ENCODE assay signal across 1 cellular context in the genomic region with DNA sequence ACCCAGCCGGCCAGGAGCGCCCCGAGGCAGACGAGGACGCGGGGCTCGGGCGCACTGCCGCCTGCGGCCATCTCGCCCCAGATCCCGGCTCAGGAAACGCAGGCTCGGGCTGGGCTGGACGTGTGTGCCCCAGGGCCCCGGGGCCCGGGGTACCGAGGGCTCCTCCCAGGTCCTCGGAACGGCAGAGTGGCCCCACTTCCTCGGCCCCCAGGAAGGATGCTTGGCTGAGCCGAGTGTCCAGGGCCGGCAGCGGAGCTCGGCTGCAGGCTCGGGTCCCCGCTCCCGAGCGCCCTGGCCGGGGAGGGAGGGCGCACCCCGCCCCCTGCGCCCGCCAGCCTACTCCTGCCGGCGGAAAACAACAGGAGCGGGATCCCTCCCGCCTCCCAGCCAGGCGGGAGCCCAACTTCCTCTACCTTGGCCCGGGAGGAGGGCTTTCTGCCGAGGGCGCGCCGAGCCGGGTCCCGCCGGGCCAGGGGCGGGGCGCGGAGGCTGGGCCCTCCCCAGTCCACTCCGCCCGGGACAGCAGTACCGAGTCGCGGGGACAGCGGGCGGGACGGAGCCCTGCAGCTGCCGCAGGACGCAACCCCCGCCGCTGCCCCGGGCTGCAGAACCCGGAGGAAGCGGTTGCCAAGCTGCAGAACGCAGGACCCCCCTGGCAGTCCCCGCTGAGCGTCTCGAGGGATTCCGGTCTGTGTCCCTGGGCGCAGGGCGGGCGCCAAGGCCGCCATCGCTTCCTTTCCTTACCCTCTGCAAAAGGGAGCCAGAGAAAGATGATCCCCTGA.
TF ChIP-seq lines count a peak whose summit lies in the region.

A gene with protein sequence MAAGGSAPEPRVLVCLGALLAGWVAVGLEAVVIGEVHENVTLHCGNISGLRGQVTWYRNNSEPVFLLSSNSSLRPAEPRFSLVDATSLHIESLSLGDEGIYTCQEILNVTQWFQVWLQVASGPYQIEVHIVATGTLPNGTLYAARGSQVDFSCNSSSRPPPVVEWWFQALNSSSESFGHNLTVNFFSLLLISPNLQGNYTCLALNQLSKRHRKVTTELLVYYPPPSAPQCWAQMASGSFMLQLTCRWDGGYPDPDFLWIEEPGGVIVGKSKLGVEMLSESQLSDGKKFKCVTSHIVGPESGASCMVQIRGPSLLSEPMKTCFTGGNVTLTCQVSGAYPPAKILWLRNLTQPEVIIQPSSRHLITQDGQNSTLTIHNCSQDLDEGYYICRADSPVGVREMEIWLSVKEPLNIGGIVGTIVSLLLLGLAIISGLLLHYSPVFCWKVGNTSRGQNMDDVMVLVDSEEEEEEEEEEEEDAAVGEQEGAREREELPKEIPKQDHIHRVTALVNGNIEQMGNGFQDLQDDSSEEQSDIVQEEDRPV (minus strand): TSS at position 411 of the 782 bp plus-strand sequence. CDS start 340 bp downstream, at position 71.

TF ChIP-seq in K562, 482 proteins besides CTCF, POLR2A, EP300 and RAD21 (continued from another document):
- TF ChIP-seq, protein P1, sequence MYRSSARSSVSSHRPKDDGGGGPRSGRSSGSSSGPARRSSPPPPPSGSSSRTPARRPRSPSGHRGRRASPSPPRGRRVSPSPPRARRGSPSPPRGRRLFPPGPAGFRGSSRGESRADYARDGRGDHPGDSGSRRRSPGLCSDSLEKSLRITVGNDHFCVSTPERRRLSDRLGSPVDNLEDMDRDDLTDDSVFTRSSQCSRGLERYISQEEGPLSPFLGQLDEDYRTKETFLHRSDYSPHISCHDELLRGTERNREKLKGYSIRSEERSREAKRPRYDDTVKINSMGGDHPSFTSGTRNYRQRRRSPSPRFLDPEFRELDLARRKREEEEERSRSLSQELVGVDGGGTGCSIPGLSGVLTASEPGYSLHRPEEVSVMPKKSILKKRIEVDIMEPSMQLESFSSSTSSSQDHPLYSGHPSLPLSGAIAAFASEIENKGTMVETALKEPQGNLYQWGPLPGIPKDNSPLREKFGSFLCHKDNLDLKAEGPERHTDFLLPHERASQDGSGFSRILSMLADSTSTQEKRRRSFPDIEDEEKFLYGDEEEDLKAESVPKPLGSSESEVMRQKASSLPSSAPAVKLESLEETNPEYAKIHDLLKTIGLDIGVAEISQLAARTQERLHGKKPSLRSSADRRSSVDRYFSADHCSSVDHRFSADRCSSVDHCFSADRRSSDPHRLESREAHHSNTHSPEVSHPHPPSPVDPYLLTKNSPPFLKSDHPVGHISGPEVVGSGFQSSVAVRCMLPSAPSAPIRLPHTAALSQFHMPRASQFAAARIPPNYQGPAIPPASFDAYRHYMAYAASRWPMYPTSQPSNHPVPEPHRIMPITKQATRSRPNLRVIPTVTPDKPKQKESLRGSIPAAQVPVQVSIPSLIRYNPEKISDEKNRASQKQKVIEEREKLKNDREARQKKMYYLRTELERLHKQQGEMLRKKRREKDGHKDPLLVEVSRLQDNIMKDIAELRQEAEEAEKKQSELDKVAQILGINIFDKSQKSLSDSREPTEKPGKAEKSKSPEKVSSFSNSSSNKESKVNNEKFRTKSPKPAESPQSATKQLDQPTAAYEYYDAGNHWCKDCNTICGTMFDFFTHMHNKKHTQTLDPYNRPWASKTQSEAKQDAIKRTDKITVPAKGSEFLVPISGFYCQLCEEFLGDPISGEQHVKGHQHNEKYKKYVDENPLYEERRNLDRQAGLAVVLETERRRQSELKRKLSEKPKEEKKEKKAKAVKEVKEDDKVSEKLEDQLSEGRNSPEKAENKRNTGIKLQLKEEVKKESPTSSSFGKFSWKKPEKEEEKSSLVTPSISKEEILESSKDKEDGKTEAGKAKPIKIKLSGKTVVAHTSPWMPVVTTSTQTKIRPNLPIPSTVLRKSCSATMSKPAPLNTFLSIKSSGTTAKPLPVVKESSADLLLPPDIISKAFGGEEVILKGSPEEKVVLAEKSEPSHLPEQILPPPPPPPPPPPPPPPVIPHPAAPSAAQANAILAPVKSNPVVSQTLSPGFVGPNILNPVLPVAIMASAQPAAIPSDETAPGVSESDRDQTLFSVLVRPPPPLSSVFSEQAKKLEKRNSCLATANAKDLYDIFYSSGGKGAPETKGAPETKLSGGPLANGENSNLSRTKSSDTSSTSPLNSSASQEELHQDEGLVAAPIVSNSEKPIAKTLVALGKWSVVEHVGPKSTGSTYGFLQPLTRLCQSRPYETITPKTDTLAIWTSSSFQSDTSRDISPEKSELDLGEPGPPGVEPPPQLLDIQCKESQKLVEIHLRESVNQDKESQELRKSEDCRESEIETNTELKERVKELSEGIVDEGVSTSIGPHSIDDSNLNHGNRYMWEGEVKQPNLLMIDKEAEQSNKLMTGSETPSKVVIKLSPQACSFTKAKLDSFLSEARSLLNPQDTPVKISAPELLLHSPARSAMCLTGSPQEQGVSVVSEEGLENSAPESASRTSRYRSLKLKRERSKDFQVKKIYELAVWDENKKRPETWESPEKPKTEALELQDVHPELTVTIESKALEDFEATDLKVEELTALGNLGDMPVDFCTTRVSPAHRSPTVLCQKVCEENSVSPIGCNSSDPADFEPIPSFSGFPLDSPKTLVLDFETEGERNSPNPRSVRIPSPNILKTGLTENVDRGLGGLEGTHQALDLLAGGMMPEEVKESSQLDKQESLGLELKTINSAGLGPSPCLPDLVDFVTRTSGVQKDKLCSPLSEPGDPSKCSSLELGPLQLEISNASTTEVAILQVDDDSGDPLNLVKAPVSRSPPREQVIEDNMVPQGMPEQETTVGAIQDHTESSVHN (IDR thresholded peaks at IDR 0.05; ENCODE audit: borderline replicate concordance in 1 of 2, low read depth in 1 of 2): no peak
- TF ChIP-seq TSC22D4 (tag; IDR thresholded peaks at IDR 0.05) (no peak), SIN3A (IDR thresholded peaks at IDR 0.05; ENCODE audit: borderline replicate concordance in 2 of 2, control insufficient read depth in 1 of 2, low read depth in 2 of 2, low read length in 2 of 2) (no peak), TEAD4 (IDR thresholded peaks at IDR 0.05; ENCODE audit: low read length) (no peak), TEAD4 (CRISPR knock-in tag; IDR thresholded peaks at IDR 0.05; ENCODE audit: borderline replicate concordance) (no peak), FIP1L1 (IDR thresholded peaks at IDR 0.05; ENCODE audit: low read depth, low read length, poor library complexity, severe bottlenecking) (peak; percentile 15), ZNF79 (CRISPR knock-in tag; IDR thresholded peaks at IDR 0.05; ENCODE audit: low read depth) (no peak), KAT7 (CRISPR knock-in tag; IDR thresholded peaks at IDR 0.05; ENCODE audit: borderline replicate concordance) (0 out of 2 replicates have a peak, but pooled peaks have one; percentile 35), TBP (optimal IDR thresholded peaks at IDR 0.05; ENCODE audit: low read depth, low read length) (no peak), TAF9B (IDR thresholded peaks at IDR 0.05; ENCODE audit: partially characterized antibody) (no peak), ZNF75A (CRISPR knock-in tag; IDR thresholded peaks at IDR 0.05) (no peak)
- TF ChIP-seq, protein P2, sequence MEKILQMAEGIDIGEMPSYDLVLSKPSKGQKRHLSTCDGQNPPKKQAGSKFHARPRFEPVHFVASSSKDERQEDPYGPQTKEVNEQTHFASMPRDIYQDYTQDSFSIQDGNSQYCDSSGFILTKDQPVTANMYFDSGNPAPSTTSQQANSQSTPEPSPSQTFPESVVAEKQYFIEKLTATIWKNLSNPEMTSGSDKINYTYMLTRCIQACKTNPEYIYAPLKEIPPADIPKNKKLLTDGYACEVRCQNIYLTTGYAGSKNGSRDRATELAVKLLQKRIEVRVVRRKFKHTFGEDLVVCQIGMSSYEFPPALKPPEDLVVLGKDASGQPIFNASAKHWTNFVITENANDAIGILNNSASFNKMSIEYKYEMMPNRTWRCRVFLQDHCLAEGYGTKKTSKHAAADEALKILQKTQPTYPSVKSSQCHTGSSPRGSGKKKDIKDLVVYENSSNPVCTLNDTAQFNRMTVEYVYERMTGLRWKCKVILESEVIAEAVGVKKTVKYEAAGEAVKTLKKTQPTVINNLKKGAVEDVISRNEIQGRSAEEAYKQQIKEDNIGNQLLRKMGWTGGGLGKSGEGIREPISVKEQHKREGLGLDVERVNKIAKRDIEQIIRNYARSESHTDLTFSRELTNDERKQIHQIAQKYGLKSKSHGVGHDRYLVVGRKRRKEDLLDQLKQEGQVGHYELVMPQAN (IDR thresholded peaks at IDR 0.05; ENCODE audit: borderline replicate concordance): no peak
- TF ChIP-seq, protein P3, sequence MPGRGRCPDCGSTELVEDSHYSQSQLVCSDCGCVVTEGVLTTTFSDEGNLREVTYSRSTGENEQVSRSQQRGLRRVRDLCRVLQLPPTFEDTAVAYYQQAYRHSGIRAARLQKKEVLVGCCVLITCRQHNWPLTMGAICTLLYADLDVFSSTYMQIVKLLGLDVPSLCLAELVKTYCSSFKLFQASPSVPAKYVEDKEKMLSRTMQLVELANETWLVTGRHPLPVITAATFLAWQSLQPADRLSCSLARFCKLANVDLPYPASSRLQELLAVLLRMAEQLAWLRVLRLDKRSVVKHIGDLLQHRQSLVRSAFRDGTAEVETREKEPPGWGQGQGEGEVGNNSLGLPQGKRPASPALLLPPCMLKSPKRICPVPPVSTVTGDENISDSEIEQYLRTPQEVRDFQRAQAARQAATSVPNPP (IDR thresholded peaks at IDR 0.05; ENCODE audit: borderline replicate concordance, insufficient read depth, insufficient read length): no peak
